Comparison of ENCODE assay signal across 14 cellular contexts in genomic region chrX:153610834-153611209, GRCh38. TPM values are rescaled to one million over a fixed set of nuclear protein-coding genes. Genes with fewer than 3 reads are reported as not detected.
A peak's percentile ranks its signal among the peaks of the same experiment; 100 is the strongest.
DNase-seq lines count a peak whose midpoint lies in the region; ATAC-seq and TF ChIP-seq lines count a peak whose summit lies in the region.
"Had no signal": no experiment of that assay in that cellular context is flagged by ENCODE, and none has a peak within 500 bp of the region (broad histone marks: within the 10 kb centered on the region; RNA-seq: fewer than 3 reads in every experiment).

No MANE protein-coding gene starts in this region.

- H3K36me3 Mint-ChIP-seq in activated naive CD8-positive, alpha-beta T cell treated with anti-CD3 and anti-CD28 coated beads, Interleukin-2, amount 10 ng/mL, durations not matched to agents 7 days and 5 days: no peaks in the 10 kb centered on the region
- no peaks in the 10 kb centered on the region for H3K36me3 Mint-ChIP-seq in activated naive CD8-positive, alpha-beta T cell treated with anti-CD3 and anti-CD28 coated beads, Interleukin-2, amount 50 U/mL, for 24 hours (ENCODE audit: low read depth)
- H3K36me3 Mint-ChIP-seq in activated T-helper 1 cell treated with anti-CD3 and anti-CD28 coated beads, Interleukin-12 subunit alpha, Interleukin-12 subunit beta, Interleukin-2, Interleukin-4 antibody, amounts not matched to agents 30 ng/mL and 10 ng/mL and 1 ng/mL, durations not matched to agents 14 hours and 24 hours and 36 hours (ENCODE audit: low read depth): no peaks in the 10 kb centered on the region

- no peak overlapping the region for H3K27ac ChIP-seq in lower lobe of right lung
- H3K27ac ChIP-seq in substantia nigra (ENCODE audit: low read depth, low read length, poor library complexity, severe bottlenecking): peak overlapping the region; percentile 83
- H3K27ac ChIP-seq: SJCRH30 had no signal

- H3K27ac Mint-ChIP-seq in activated naive CD8-positive, alpha-beta T cell treated with anti-CD3 and anti-CD28 coated beads, Interleukin-2, amount 10 ng/mL, durations not matched to agents 7 days and 5 days: no peak overlapping the region
- no peak overlapping the region for H3K27ac Mint-ChIP-seq in activated naive CD8-positive, alpha-beta T cell treated with anti-CD3 and anti-CD28 coated beads, Interleukin-2, amount 50 U/mL, for 24 hours
- H3K27ac Mint-ChIP-seq in activated T-helper 1 cell treated with anti-CD3 and anti-CD28 coated beads, Interleukin-12 subunit alpha, Interleukin-12 subunit beta, Interleukin-2, Interleukin-4 antibody, amounts not matched to agents 30 ng/mL and 10 ng/mL and 1 ng/mL, durations not matched to agents 14 hours and 24 hours and 36 hours: no peak overlapping the region

- H3K4me3 ChIP-seq in lower lobe of right lung: no peak overlapping the region

- DNase-seq in activated naive CD8-positive, alpha-beta T cell treated with anti-CD3 and anti-CD28 coated beads, Interleukin-2, amount 10 ng/mL, durations not matched to agents 7 days and 5 days: no peak
- no peak for DNase-seq in activated naive CD8-positive, alpha-beta T cell treated with anti-CD3 and anti-CD28 coated beads, Interleukin-2, amount 50 U/mL, for 24 hours
- DNase-seq in activated T-helper 1 cell treated with anti-CD3 and anti-CD28 coated beads, Interleukin-12 subunit alpha, Interleukin-12 subunit beta, Interleukin-2, Interleukin-4 antibody, amounts not matched to agents 30 ng/mL and 10 ng/mL and 1 ng/mL, durations not matched to agents 14 hours and 24 hours and 36 hours (ENCODE audit: low spot score): no peak
- DNase-seq in lower lobe of right lung (no peak), substantia nigra (lab: John Stamatoyannopoulos, UW) (peak in 2 of 49 donors; percentile 37 to 53), AG08395 (ENCODE audit: low spot score) (no peak), COR-L47 (lab: John Stamatoyannopoulos, UW) (no peak)
- no peak for DNase-seq in stimulated activated CD4-positive, alpha-beta T cell treated with anti-CD3 and anti-CD28 coated beads, Interleukin-12 subunit alpha, Interleukin-12 subunit beta, amount 100 ng/mL, for 4 hours
- DNase-seq: KBM-7, kidney glomerular epithelial cell, NCI-H82 had no signal

- ATAC-seq in activated naive CD8-positive, alpha-beta T cell treated with anti-CD3 and anti-CD28 coated beads, Interleukin-2, amount 10 ng/mL, durations not matched to agents 7 days and 5 days (ENCODE audit: low read depth): no peak
- no peak for ATAC-seq in activated naive CD8-positive, alpha-beta T cell treated with anti-CD3 and anti-CD28 coated beads, Interleukin-2, amount 50 U/mL, for 24 hours
- peak; percentile 13 to 30 for ATAC-seq in lower lobe of right lung

- no peaks in the 10 kb centered on the region for H3K27me3 ChIP-seq in lower lobe of right lung (ENCODE audit: low read depth)
- H3K27me3 ChIP-seq: ovary, SJCRH30 had no signal

- POLR2A ChIA-PET in activated naive CD8-positive, alpha-beta T cell treated with anti-CD3 and anti-CD28 coated beads, Interleukin-2, amount 10 ng/mL, durations not matched to agents 7 days and 5 days (lab: Charles Lee): interaction anchor here (1.2 kb wide), 1 partner anchor 13 kb away, joined by 3 read pairs; no protein-coding TSS in a partner anchor

- peaks cover 7% of the 10 kb centered on the region for H3K4me1 Mint-ChIP-seq in activated naive CD8-positive, alpha-beta T cell treated with anti-CD3 and anti-CD28 coated beads, Interleukin-2, amount 10 ng/mL, durations not matched to agents 7 days and 5 days
- peaks cover 16% of the 10 kb centered on the region for H3K4me1 Mint-ChIP-seq in activated naive CD8-positive, alpha-beta T cell treated with anti-CD3 and anti-CD28 coated beads, Interleukin-2, amount 50 U/mL, for 24 hours
- H3K4me1 Mint-ChIP-seq in activated T-helper 1 cell treated with anti-CD3 and anti-CD28 coated beads, Interleukin-12 subunit alpha, Interleukin-12 subunit beta, Interleukin-2, Interleukin-4 antibody, amounts not matched to agents 30 ng/mL and 10 ng/mL and 1 ng/mL, durations not matched to agents 14 hours and 24 hours and 36 hours (ENCODE audit: low read depth): peaks cover 13% of the 10 kb centered on the region

- no peaks in the 10 kb centered on the region for H3K36me3 ChIP-seq in lower lobe of right lung
- H3K36me3 ChIP-seq: ovary, SJCRH30 had no signal

- peaks cover 6% of the 10 kb centered on the region for H3K27me3 Mint-ChIP-seq in activated naive CD8-positive, alpha-beta T cell treated with anti-CD3 and anti-CD28 coated beads, Interleukin-2, amount 10 ng/mL, durations not matched to agents 7 days and 5 days
- no peaks in the 10 kb centered on the region for H3K27me3 Mint-ChIP-seq in activated naive CD8-positive, alpha-beta T cell treated with anti-CD3 and anti-CD28 coated beads, Interleukin-2, amount 50 U/mL, for 24 hours
- H3K27me3 Mint-ChIP-seq in activated T-helper 1 cell treated with anti-CD3 and anti-CD28 coated beads, Interleukin-12 subunit alpha, Interleukin-12 subunit beta, Interleukin-2, Interleukin-4 antibody, amounts not matched to agents 30 ng/mL and 10 ng/mL and 1 ng/mL, durations not matched to agents 14 hours and 24 hours and 36 hours (ENCODE audit: insufficient read depth): peaks cover 18% of the 10 kb centered on the region

- intact Hi-C loops in activated T-helper 1 cell treated with anti-CD3 and anti-CD28 coated beads, Interleukin-12 subunit alpha, Interleukin-12 subunit beta, Interleukin-2, Interleukin-4 antibody, amounts not matched to agents 30 ng/mL and 10 ng/mL and 1 ng/mL, durations not matched to agents 14 hours and 24 hours and 36 hours (cut with micrococcal nuclease): loop anchor here (2.0 kb wide), 1 partner anchor 58 kb away; no protein-coding TSS in a partner anchor
- intact Hi-C loops in lower lobe of right lung (cut with DNase I): no loop called here

- H3K9me3 Mint-ChIP-seq in activated naive CD8-positive, alpha-beta T cell treated with anti-CD3 and anti-CD28 coated beads, Interleukin-2, amount 10 ng/mL, durations not matched to agents 7 days and 5 days: no peaks in the 10 kb centered on the region
- no peaks in the 10 kb centered on the region for H3K9me3 Mint-ChIP-seq in activated naive CD8-positive, alpha-beta T cell treated with anti-CD3 and anti-CD28 coated beads, Interleukin-2, amount 50 U/mL, for 24 hours
- H3K9me3 Mint-ChIP-seq in activated T-helper 1 cell treated with anti-CD3 and anti-CD28 coated beads, Interleukin-12 subunit alpha, Interleukin-12 subunit beta, Interleukin-2, Interleukin-4 antibody, amounts not matched to agents 30 ng/mL and 10 ng/mL and 1 ng/mL, durations not matched to agents 14 hours and 24 hours and 36 hours: no peaks in the 10 kb centered on the region

- H3K9me3 ChIP-seq in lower lobe of right lung: no peaks in the 10 kb centered on the region
- H3K9me3 ChIP-seq: ovary, SJCRH30 had no signal

- peak overlapping the region; percentile 75 for H3K4me3 Mint-ChIP-seq in activated naive CD8-positive, alpha-beta T cell treated with anti-CD3 and anti-CD28 coated beads, Interleukin-2, amount 10 ng/mL, durations not matched to agents 7 days and 5 days
- H3K4me3 Mint-ChIP-seq in activated naive CD8-positive, alpha-beta T cell treated with anti-CD3 and anti-CD28 coated beads, Interleukin-2, amount 50 U/mL, for 24 hours: no peak overlapping the region
- peak overlapping the region; percentile 77 for H3K4me3 Mint-ChIP-seq in activated T-helper 1 cell treated with anti-CD3 and anti-CD28 coated beads, Interleukin-12 subunit alpha, Interleukin-12 subunit beta, Interleukin-2, Interleukin-4 antibody, amounts not matched to agents 30 ng/mL and 10 ng/mL and 1 ng/mL, durations not matched to agents 14 hours and 24 hours and 36 hours

- H3K4me1 ChIP-seq in lower lobe of right lung: no peaks in the 10 kb centered on the region
- H3K4me1 ChIP-seq: SJCRH30 had no signal

- TF ChIP-seq CTCF in lower lobe of right lung (IDR thresholded peaks at IDR 0.05): no peak

RNA-seq across cellular contexts. Expression of gene CCNQ, which starts 11.9 kb away (rescaled TPM):
- 10 to 100 TPM; 19.0 to 19.7 TPM for total RNA-seq in activated naive CD8-positive, alpha-beta T cell treated with anti-CD3 and anti-CD28 coated beads, Interleukin-2, amount 10 ng/mL, durations not matched to agents 7 days and 5 days
- 28.0 and 29.3 TPM in 2 replicates for total RNA-seq in activated T-helper 1 cell treated with anti-CD3 and anti-CD28 coated beads, Interleukin-12 subunit alpha, Interleukin-12 subunit beta, Interleukin-2, Interleukin-4 antibody, amounts not matched to agents 30 ng/mL and 10 ng/mL and 1 ng/mL, durations not matched to agents 14 hours and 24 hours and 36 hours
- 17.0 TPM for total RNA-seq in lower lobe of right lung

RNA-seq across cellular contexts. Expression of gene DUSP9, which starts 36.2 kb away (rescaled TPM):
- not detected for total RNA-seq in activated naive CD8-positive, alpha-beta T cell treated with anti-CD3 and anti-CD28 coated beads, Interleukin-2, amount 10 ng/mL, durations not matched to agents 7 days and 5 days
- 0.10 TPM in 2 replicates for total RNA-seq in activated T-helper 1 cell treated with anti-CD3 and anti-CD28 coated beads, Interleukin-12 subunit alpha, Interleukin-12 subunit beta, Interleukin-2, Interleukin-4 antibody, amounts not matched to agents 30 ng/mL and 10 ng/mL and 1 ng/mL, durations not matched to agents 14 hours and 24 hours and 36 hours
- total RNA-seq in lower lobe of right lung: not detected
- total RNA-seq: fibroblast of villous mesenchyme had no signal

Comparison
In these comparisons a context has a peak if more than half of its experiments do, and no peak if none do; other contexts are left out.
1. ATAC-seq: peak in lower lobe of right lung (2 of 2); none in activated naive CD8-positive, alpha-beta T cell treated with anti-CD3 and anti-CD28 coated beads, Interleukin-2, amount 10 ng/mL, durations not matched to agents 7 days and 5 days (single experiment) and activated naive CD8-positive, alpha-beta T cell treated with anti-CD3 and anti-CD28 coated beads, Interleukin-2, amount 50 U/mL, for 24 hours (single experiment).